ENCODE assay signal across 20 cellular contexts in the genomic region with DNA sequence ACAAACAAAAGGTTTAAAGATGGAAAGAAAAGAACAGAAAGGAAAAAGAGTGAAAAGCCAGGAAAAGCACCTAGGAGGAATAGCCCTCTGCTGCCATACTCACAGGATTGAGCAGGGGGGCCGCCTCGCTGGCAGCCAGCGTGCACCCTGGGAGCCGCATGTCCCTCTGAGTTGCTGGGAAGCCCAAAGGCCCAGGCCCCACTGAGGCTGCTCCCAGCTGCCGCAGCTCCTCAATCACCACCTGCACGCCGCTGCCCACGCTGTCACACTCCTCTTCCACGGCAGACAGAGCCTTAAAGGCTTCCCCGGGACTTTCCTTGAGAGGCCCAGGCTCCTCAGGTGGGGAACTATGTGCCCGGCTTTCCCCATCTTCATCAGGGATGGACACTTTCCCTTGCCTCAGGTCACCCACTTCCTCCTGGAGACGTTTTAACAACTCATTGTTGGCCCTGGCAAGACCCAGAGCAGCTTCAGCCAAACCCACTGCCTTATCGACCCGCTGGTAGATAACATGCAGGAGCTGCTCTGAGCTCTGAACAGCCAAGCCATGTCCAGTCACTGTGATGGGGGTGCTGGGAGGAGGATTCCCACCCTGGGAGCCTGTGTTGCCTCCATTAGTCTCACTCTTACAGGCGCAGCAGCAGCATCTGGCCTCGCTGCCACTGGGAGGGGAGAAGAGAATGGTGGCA. TPM values are rescaled to one million over a fixed set of nuclear protein-coding genes. Genes with fewer than 3 reads are reported as not detected.
"Had no signal": no experiment of that assay in that cellular context is flagged by ENCODE, and none has a peak within 500 bp of the region (broad histone marks: within the 10 kb centered on the region; RNA-seq: fewer than 3 reads in every experiment).

No MANE protein-coding gene starts in this region.

- H3K27me3 Mint-ChIP-seq: brain; naive thymus-derived CD4-positive, alpha-beta T cell had no signal

- H3K4me3 Mint-ChIP-seq: naive thymus-derived CD4-positive, alpha-beta T cell had no signal

- H3K4me3 ChIP-seq: mucosa of descending colon, SK-N-MC, spleen, thoracic aorta, upper lobe of right lung had no signal

- H3K27ac ChIP-seq: SK-N-MC, spleen, thoracic aorta, upper lobe of right lung had no signal

- H3K27me3 ChIP-seq: spleen, upper lobe of right lung had no signal

- H3K36me3 ChIP-seq: thoracic aorta, upper lobe of right lung had no signal

- H3K36me3 Mint-ChIP-seq: activated naive CD4-positive, alpha-beta T cell treated with anti-CD3 and anti-CD28 coated beads, Interleukin-2, amount 50 U/mL, for 72 hours; brain had no signal

- DNase-seq: activated CD4-positive, alpha-beta T cell treated with anti-CD3 and anti-CD28 coated beads for 1 hour; activated CD4-positive, alpha-beta T cell treated with anti-CD3 and anti-CD28 coated beads, Interleukin-2, amount 50 U/mL, for 4 hours; activated effector memory CD4-positive, alpha-beta T cell treated with Interleukin-2 at 50 U/mL for 16 hours; amniotic stem cell; cerebellar nuclear complex; effector CD8-positive, alpha-beta T cell; foreskin melanocyte; head of caudate nucleus; mammary epithelial cell; mucosa of descending colon; naive thymus-derived CD4-positive, alpha-beta T cell; spleen; upper lobe of right lung had no signal

- H3K9me3 Mint-ChIP-seq: activated naive CD4-positive, alpha-beta T cell treated with anti-CD3 and anti-CD28 coated beads, Interleukin-2, amount 50 U/mL, for 72 hours; brain; naive thymus-derived CD4-positive, alpha-beta T cell had no signal

- H3K9me3 ChIP-seq: mucosa of descending colon, spleen, thoracic aorta, upper lobe of right lung had no signal

- H3K27ac Mint-ChIP-seq: activated naive CD4-positive, alpha-beta T cell treated with anti-CD3 and anti-CD28 coated beads, Interleukin-2, amount 50 U/mL, for 72 hours; naive thymus-derived CD4-positive, alpha-beta T cell had no signal

RNA-seq across cellular contexts. Expression of gene PSMB11, which starts 43.5 kb away (rescaled TPM):
- total RNA-seq: activated naive CD4-positive, alpha-beta T cell treated with anti-CD3 and anti-CD28 coated beads, Interleukin-2, amount 50 U/mL, for 72 hours; mammary epithelial cell; mucosa of descending colon; posterior vena cava; sciatic nerve; spleen; T-helper 1 cell treated with Interleukin-12 subunit alpha and Interleukin-12 subunit beta and Interleukin-4 antibody, amounts not matched to agents 30 ng/mL and 1 ng/mL, for 36 hours; thoracic aorta; upper lobe of right lung had no signal
